ENCODE assay signal across 8 cellular contexts in the genomic region with DNA sequence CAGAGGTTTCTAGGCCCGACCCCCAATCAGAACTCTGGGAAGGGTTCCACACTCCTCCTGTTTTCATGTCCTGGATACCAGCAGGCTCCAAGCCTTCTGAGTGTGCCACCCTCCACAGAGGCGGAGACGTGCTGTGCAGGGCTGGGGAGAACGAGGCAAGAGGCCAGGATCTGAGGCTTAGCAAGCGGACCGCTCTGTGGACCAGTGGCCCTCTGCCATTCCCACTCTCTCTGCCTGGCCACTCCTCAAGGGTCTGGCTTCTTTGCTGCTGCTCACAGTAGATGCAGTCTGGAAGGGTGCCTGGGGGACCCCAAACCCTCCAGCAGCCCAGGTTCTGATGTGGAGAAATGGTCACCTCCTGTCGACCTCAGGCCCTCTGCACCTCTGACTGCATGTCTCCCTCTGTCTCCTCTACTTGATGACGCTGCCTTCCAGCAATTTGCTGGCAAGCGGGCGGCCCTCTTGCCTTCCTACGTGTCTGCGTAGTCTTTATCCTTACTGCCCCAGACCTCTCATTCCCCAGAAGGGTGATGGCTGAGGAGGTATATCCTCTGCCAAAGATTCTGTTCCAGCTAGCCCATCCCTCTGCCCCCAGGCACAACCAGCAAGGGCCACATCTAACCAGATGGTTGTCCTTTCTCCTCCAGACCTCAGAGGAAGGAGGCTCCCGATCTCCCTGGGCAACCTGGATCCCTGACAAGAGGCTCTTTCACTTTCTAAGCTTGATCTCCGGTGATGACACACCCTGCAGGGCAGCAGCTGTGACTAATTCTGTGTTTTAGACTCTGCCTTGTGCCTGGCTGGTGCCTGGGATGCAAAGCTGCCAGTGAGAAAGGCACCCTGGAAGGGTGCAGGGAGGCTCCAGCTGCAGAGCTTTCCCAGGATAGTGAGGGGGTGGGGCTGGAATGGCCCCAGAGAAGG.
DNase-seq lines count a peak whose midpoint lies in the region; ATAC-seq and TF ChIP-seq lines count a peak whose summit lies in the region.

No MANE protein-coding gene starts in this region.

- H3K79me1 ChIP-seq in neuronal stem cell (ENCODE audit: low read depth, low read length), result no peaks in the 10 kb centered on the region

- peaks cover 12% of the 10 kb centered on the region for H3K4me1 ChIP-seq in GM23248 (ENCODE audit: insufficient read depth)
- H3K4me1 ChIP-seq in neuronal stem cell (ENCODE audit: control insufficient read depth in 2 of 2, insufficient read depth in 1 of 2, low read depth in 1 of 2, low read length in 2 of 2), result peaks cover 24 to 26% of the 10 kb centered on the region in 2 donors

- H3K4ac ChIP-seq in neuronal stem cell (ENCODE audit: low read length), result no peak overlapping the region

- H3K9me3 ChIP-seq in GM23248 (ENCODE audit: low read depth) (no peaks in the 10 kb centered on the region), neuronal stem cell (replicated peaks in 1 of 2; ENCODE audit: control insufficient read depth in 2 of 2, insufficient read depth in 1 of 2, low read depth in 1 of 2, low read length in 2 of 2) (no peaks in the 10 kb centered on the region)

- H3K27me3 ChIP-seq in GM23248 (replicated peaks; ENCODE audit: insufficient read depth), result no peaks in the 10 kb centered on the region
- no peaks in the 10 kb centered on the region for H3K27me3 ChIP-seq in neuronal stem cell (ENCODE audit: control insufficient read depth in 3 of 3, insufficient read depth in 3 of 3, low read depth in 1 of 3, low read length in 3 of 3)

- ATAC-seq in GM21381 (IDR thresholded peaks at IDR 0.05; ENCODE audit: unreplicated experiment), result no peak
- ATAC-seq in HG03045 (IDR thresholded peaks at IDR 0.05; ENCODE audit: unreplicated experiment), result no peak
- ATAC-seq in GM19395 (IDR thresholded peaks at IDR 0.05; ENCODE audit: unreplicated experiment), result no peak

- DNase-seq in GM23248, result peak; percentile 98
- peak; percentile 54 for DNase-seq in NCI-H524 treated with DMSO at 0.1 percent for 48 hours (lab: John Stamatoyannopoulos, UW)
- DNase-seq in coronary artery (ENCODE audit: low spot score), result peak; percentile 85
- no peak for DNase-seq in neuronal stem cell (ENCODE audit: low spot score)
- no peak for DNase-seq in germinal center (ENCODE audit: low spot score)

- no peak overlapping the region for H2BK120ac ChIP-seq in neuronal stem cell (ENCODE audit: low read depth, low read length)

- H3K36me3 ChIP-seq in GM23248 (ENCODE audit: low read depth), result no peaks in the 10 kb centered on the region
- peaks cover 0 to 18% of the 10 kb centered on the region in 2 donors for H3K36me3 ChIP-seq in neuronal stem cell (replicated peaks in 1 of 2; ENCODE audit: control insufficient read depth in 2 of 2, insufficient read depth in 2 of 2, low read length in 2 of 2)

- peak overlapping the region; percentile 68 for H3K4me3 ChIP-seq in GM23248
- H3K4me3 ChIP-seq in coronary artery, result peak overlapping the region; percentile 23
- H3K4me3 ChIP-seq in neuronal stem cell (ENCODE audit: low read length in 2 of 2), result no peak overlapping the region

- H3K79me2 ChIP-seq in GM23248 (ENCODE audit: insufficient read depth), result no peaks in the 10 kb centered on the region

- peak overlapping the region; percentile 79 for H3K18ac ChIP-seq in neuronal stem cell (ENCODE audit: low read length)

- peak overlapping the region; percentile 78 for H2BK15ac ChIP-seq in neuronal stem cell (ENCODE audit: low read length)

- H2BK5ac ChIP-seq in neuronal stem cell (ENCODE audit: low read length), result peak overlapping the region; percentile 70

- H3K4me2 ChIP-seq in GM23248 (ENCODE audit: unreplicated experiment), result peak overlapping the region; percentile 78
- H3K4me2 ChIP-seq in neuronal stem cell (ENCODE audit: insufficient read depth, low read length, poor library complexity, severe bottlenecking), result no peak overlapping the region

- in situ Hi-C loops in GM23248 (cut with MboI), result no loop called here

- H3K9ac ChIP-seq in GM23248 (peak overlapping the region; percentile 84), neuronal stem cell (ENCODE audit: low read depth, low read length, poor library complexity) (peak overlapping the region; percentile 7)

- peak overlapping the region; percentile 87 for H2BK12ac ChIP-seq in neuronal stem cell (ENCODE audit: low read length)

- H3K27ac ChIP-seq in GM23248 (peak overlapping the region; percentile 97), coronary artery (peak overlapping the region; percentile 51 to 85), neuronal stem cell (replicated peaks; ENCODE audit: low read length) (no peak overlapping the region)

- peaks cover 27% of the 10 kb centered on the region for H3F3A ChIP-seq in GM23248 (ENCODE audit: insufficient read depth)

- H2AFZ ChIP-seq in GM23248 (peak overlapping the region; percentile 82), neuronal stem cell (ENCODE audit: low read length) (peak overlapping the region; percentile 11)

- H4K8ac ChIP-seq in neuronal stem cell (ENCODE audit: low read depth, low read length), result peak overlapping the region; percentile 85

- H4K20me1 ChIP-seq in GM23248 (ENCODE audit: insufficient read depth), result no peaks in the 10 kb centered on the region

- 7 to 8% methylated on average over 13 to 14 of the region's 14 CpGs for WGBS in GM23248 (ENCODE audit: low coverage in 1 of 2, low lambda C conversion rate in 2 of 2, missing lambda C conversion rate in 2 of 2), 2 experiments
- no CpG with 5 or more reads among the region's 14 CpGs for WGBS in neuronal stem cell (ENCODE audit: extremely low coverage in 2 of 2, insufficient read length in 2 of 2, insufficient replicate concordance in 1 of 2), 2 donors

- TF ChIP-seq CTCF in coronary artery (IDR thresholded peaks at IDR 0.05), result no peak

- H3K9me2 ChIP-seq in GM23248 (ENCODE audit: insufficient read depth), result no peaks in the 10 kb centered on the region

- no peak overlapping the region for H3K23ac ChIP-seq in neuronal stem cell (ENCODE audit: low read depth, low read length, poor library complexity)

- no peak overlapping the region for H4K91ac ChIP-seq in neuronal stem cell (ENCODE audit: low read depth, low read length, poor library complexity)

- peak overlapping the region; percentile 44 for H2AK5ac ChIP-seq in neuronal stem cell (ENCODE audit: low read depth, low read length)

- H3K14ac ChIP-seq in neuronal stem cell (ENCODE audit: low read length), result peak overlapping the region; percentile 3

Comparison
In these comparisons a context has a peak if more than half of its experiments do, and no peak if none do; other contexts are left out.
1. DNase-seq: peak in GM23248 (single experiment), NCI-H524 treated with DMSO at 0.1 percent for 48 hours (single experiment) and coronary artery (single experiment); none in neuronal stem cell (single experiment) and germinal center (single experiment).
2. H3K4me3 ChIP-seq: peak in GM23248 (single experiment) and coronary artery (single experiment); none in neuronal stem cell (0 of 2).